Comparison of ENCODE assay signal across 14 cellular contexts in genomic region chr17:10062757-10063385, GRCh38.
DNase-seq lines count a peak whose midpoint lies in the region; ATAC-seq, FAIRE-seq and TF ChIP-seq lines count a peak whose summit lies in the region.
"Had no signal": no experiment of that assay in that cellular context is flagged by ENCODE, and none has a peak within 500 bp of the region (broad histone marks: within the 10 kb centered on the region; RNA-seq: fewer than 3 reads in every experiment).

No MANE protein-coding gene starts in this region.

- no peak for TF ChIP-seq POLR2A in NB4 (IDR thresholded peaks at IDR 0.05; ENCODE audit: extremely low read depth, insufficient read length)

- DNase-seq in NB4 (ENCODE audit: low read depth) (peak; percentile 64), left cardiac atrium (no peak), kidney tubule cell (ENCODE audit: low spot score) (no peak), frontal cortex (ENCODE audit: low spot score in 2 of 2) (no peak)
- DNase-seq in activated CD4-positive, alpha-beta memory T cell treated with anti-CD3 and anti-CD28 coated beads, Interleukin-2, amount 10 ng/mL, durations not matched to agents 7 days and 5 days, result no peak
- DNase-seq: activated effector memory CD4-positive, alpha-beta T cell treated with anti-CD3 and anti-CD28 coated beads, Interleukin-2, amount 50 U/mL, for 16 hours; Caco-2; cerebellar nuclear complex; NCI-H2171 treated with DMSO at 0.1 percent for 48 hours; RPMI8226 had no signal

- H3K4me3 ChIP-seq in NB4 (ENCODE audit: low read depth, low read length), result no peak overlapping the region

- FAIRE-seq in frontal cortex (lab: Jason Lieb, UNC), result no peak

- ATAC-seq in GM18907 (IDR thresholded peaks at IDR 0.05; ENCODE audit: unreplicated experiment), result peak; percentile 34
- peak; percentile 31 to 34 for ATAC-seq in left cardiac atrium
- ATAC-seq in stimulated activated memory B cell treated with anti-CD40 and anti-IgM and Interleukin-4, amounts not matched to agents 10 μg/mL and 1 μg/mL and 100 μg/mL, for 72 hours, result peak; percentile 65
- ATAC-seq in GM21717 (IDR thresholded peaks at IDR 0.05; ENCODE audit: unreplicated experiment), result no peak
- ATAC-seq: left colon had no signal

- peak overlapping the region; percentile 17 for H3K27ac Mint-ChIP-seq in stimulated activated memory B cell treated with anti-CD40 and anti-IgM and Interleukin-4, amounts not matched to agents 10 μg/mL and 1 μg/mL and 100 μg/mL, for 72 hours
- no peak overlapping the region for H3K27ac Mint-ChIP-seq in activated CD4-positive, alpha-beta memory T cell treated with anti-CD3 and anti-CD28 coated beads, Interleukin-2, amount 10 ng/mL, durations not matched to agents 7 days and 5 days

- intact Hi-C loops in left cardiac atrium (cut with DNase I), result loop anchor here in 1 of 2 donors (10.0 kb wide), 1 partner anchor 52 kb away; no protein-coding TSS in a partner anchor

- H3K9me3 Mint-ChIP-seq in stimulated activated memory B cell treated with anti-CD40 and anti-IgM and Interleukin-4, amounts not matched to agents 10 μg/mL and 1 μg/mL and 100 μg/mL, for 72 hours, result peaks cover 10% of the 10 kb centered on the region
- H3K9me3 Mint-ChIP-seq in activated CD4-positive, alpha-beta memory T cell treated with anti-CD3 and anti-CD28 coated beads, Interleukin-2, amount 10 ng/mL, durations not matched to agents 7 days and 5 days, result no peaks in the 10 kb centered on the region

- H3K4me1 Mint-ChIP-seq in stimulated activated memory B cell treated with anti-CD40 and anti-IgM and Interleukin-4, amounts not matched to agents 10 μg/mL and 1 μg/mL and 100 μg/mL, for 72 hours, result peaks cover 39% of the 10 kb centered on the region
- H3K4me1 Mint-ChIP-seq in activated CD4-positive, alpha-beta memory T cell treated with anti-CD3 and anti-CD28 coated beads, Interleukin-2, amount 10 ng/mL, durations not matched to agents 7 days and 5 days, result no peaks in the 10 kb centered on the region

- no peaks in the 10 kb centered on the region for H3K27me3 Mint-ChIP-seq in stimulated activated memory B cell treated with anti-CD40 and anti-IgM and Interleukin-4, amounts not matched to agents 10 μg/mL and 1 μg/mL and 100 μg/mL, for 72 hours
- H3K27me3 Mint-ChIP-seq in activated CD4-positive, alpha-beta memory T cell treated with anti-CD3 and anti-CD28 coated beads, Interleukin-2, amount 10 ng/mL, durations not matched to agents 7 days and 5 days, result no peaks in the 10 kb centered on the region

- POLR2A ChIA-PET in activated CD4-positive, alpha-beta memory T cell treated with anti-CD3 and anti-CD28 coated beads, Interleukin-2, amount 10 ng/mL, durations not matched to agents 7 days and 5 days (lab: Charles Lee), result no interaction called here

- H3K4me3 Mint-ChIP-seq in stimulated activated memory B cell treated with anti-CD40 and anti-IgM and Interleukin-4, amounts not matched to agents 10 μg/mL and 1 μg/mL and 100 μg/mL, for 72 hours, result peak overlapping the region; percentile 24
- H3K4me3 Mint-ChIP-seq in activated CD4-positive, alpha-beta memory T cell treated with anti-CD3 and anti-CD28 coated beads, Interleukin-2, amount 10 ng/mL, durations not matched to agents 7 days and 5 days, result no peak overlapping the region

- CTCF ChIA-PET in activated CD4-positive, alpha-beta memory T cell treated with anti-CD3 and anti-CD28 coated beads, Interleukin-2, amount 10 ng/mL, durations not matched to agents 7 days and 5 days (lab: Charles Lee), result no interaction called here

- H3K36me3 Mint-ChIP-seq in stimulated activated memory B cell treated with anti-CD40 and anti-IgM and Interleukin-4, amounts not matched to agents 10 μg/mL and 1 μg/mL and 100 μg/mL, for 72 hours, result no peaks in the 10 kb centered on the region
- no peaks in the 10 kb centered on the region for H3K36me3 Mint-ChIP-seq in activated CD4-positive, alpha-beta memory T cell treated with anti-CD3 and anti-CD28 coated beads, Interleukin-2, amount 10 ng/mL, durations not matched to agents 7 days and 5 days (ENCODE audit: low read depth)

- TF ChIP-seq CTCF in NB4 (IDR thresholded peaks at IDR 0.05; ENCODE audit: low read depth, low read length), result no peak
